ENCODE assay signal across 8 cellular contexts in the genomic region with DNA sequence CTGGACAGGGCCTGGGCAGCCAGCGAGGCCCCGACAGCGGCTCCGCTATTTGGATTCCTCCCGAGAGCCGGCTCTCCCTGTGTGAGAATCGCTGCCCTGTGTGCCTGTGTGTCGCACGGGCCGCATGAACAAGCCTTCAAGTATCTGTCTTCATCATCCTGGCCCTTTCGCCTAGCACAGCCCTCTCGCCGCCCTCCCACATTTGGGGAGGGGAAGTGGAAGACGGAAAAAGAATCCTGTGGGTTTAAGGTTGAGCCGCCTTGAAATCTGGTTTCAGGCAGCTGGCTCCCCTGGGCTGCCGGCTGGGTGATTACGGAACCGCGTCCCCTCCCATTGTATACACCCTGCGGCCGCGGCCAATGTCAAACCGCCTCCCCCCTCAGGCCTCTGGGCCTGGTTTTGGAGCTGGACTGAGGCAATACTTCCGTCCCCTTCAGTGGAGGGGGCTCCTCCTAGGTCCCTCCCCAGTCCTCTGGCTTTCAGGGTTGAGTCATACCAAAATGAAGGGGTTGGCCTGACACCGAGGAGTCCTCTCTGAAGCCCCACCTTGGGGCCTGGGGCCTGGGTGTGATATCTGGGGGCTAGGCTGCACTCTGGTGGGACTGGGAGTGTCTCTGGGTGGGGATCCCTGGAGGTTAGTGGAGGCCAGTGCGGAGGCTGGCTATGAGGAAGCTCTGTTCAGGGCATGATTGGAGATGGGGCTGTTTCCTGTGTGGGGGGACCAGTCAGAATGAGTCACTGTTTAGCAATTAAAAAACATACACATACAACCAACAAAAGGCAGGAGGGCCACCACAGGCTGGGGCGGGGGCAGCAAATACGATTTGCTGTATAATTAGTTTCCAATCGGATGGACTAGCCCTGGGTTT. TPM values are rescaled to one million over a fixed set of nuclear protein-coding genes. Genes with fewer than 3 reads are reported as not detected.
DNase-seq lines count a peak whose midpoint lies in the region; ATAC-seq and TF ChIP-seq lines count a peak whose summit lies in the region.

No MANE protein-coding gene starts in this region.

- BruUV-seq in Caco-2 (replicated peaks; lab: Mats Ljungman, UMichigan), result no TSS peak

- H3K4me3 Mint-ChIP-seq in Caco-2 (ENCODE audit: unreplicated experiment) (peak overlapping the region; percentile 92), T-helper 17 cell (peak overlapping the region; percentile 99)

- CTCF ChIA-PET in Caco-2 (lab: Charles Lee), result interaction anchor here (0.6 to 2.2 kb wide), 3 partner anchors 17 to 31 kb away, joined by 7 to 8 read pairs (median 7); no protein-coding TSS in a partner anchor

- peak overlapping the region; percentile 75 for H3K9ac ChIP-seq in HUES6 (ENCODE audit: low read length)

- H3K36me3 ChIP-seq in Caco-2 (ENCODE audit: control insufficient read depth, insufficient read depth, low read length), result no peaks in the 10 kb centered on the region
- 0 out of 2 replicates have a peak, but pooled peaks cover 4% of the 10 kb centered on the region for H3K36me3 ChIP-seq in HUES6 (ENCODE audit: control insufficient read depth, insufficient read depth, low read length)

- H3K4me1 ChIP-seq in Caco-2 (peaks cover 11% of the 10 kb centered on the region), HUES6 (ENCODE audit: control insufficient read depth, insufficient read depth, low read length) (peaks cover 47% of the 10 kb centered on the region)

- peaks cover 23% of the 10 kb centered on the region for H3K36me3 Mint-ChIP-seq in Caco-2 (ENCODE audit: insufficient read depth, unreplicated experiment)
- H3K36me3 Mint-ChIP-seq in T-helper 17 cell (ENCODE audit: low read depth), result peaks cover 2% of the 10 kb centered on the region

- H3K9me3 Mint-ChIP-seq in Caco-2 (ENCODE audit: unreplicated experiment), result no peaks in the 10 kb centered on the region

- H3K27ac Mint-ChIP-seq in Caco-2 (ENCODE audit: unreplicated experiment) (peak overlapping the region; percentile 84), T-helper 17 cell (peak overlapping the region; percentile 99)

- peak overlapping the region; percentile 74 for H3K4me3 ChIP-seq in Caco-2 (ENCODE audit: low read depth, low read length)
- peak overlapping the region; percentile 78 for H3K4me3 ChIP-seq in HUES6 (ENCODE audit: low read depth, low read length)
- H3K4me3 ChIP-seq in retinal pigment epithelial cell (ENCODE audit: low read length), result peak overlapping the region; percentile 89

- no peaks in the 10 kb centered on the region for H3K27me3 ChIP-seq in Caco-2 (replicated peaks; ENCODE audit: control insufficient read depth, insufficient read depth, low read length)
- H3K27me3 ChIP-seq in HUES6 (ENCODE audit: control insufficient read depth, insufficient read depth, low read length), result no peaks in the 10 kb centered on the region

- no peaks in the 10 kb centered on the region for H3K9me3 ChIP-seq in Caco-2
- no peaks in the 10 kb centered on the region for H3K9me3 ChIP-seq in HUES6 (ENCODE audit: control insufficient read depth, insufficient read depth, low read depth, low read length)
- no peaks in the 10 kb centered on the region for H3K9me3 ChIP-seq in T-helper 17 cell (ENCODE audit: control insufficient read depth, low read length, poor library complexity, severe bottlenecking)

- DNase-seq in Caco-2 (peak in 1 of 2 experiments; percentile 49), T-helper 17 cell (peak; percentile 26 to 66 (median 34)), hepatic stellate cell (ENCODE audit: low spot score) (peak; percentile 92), retinal pigment epithelial cell (ENCODE audit: low read depth) (no peak), NCI-H1930 (lab: John Stamatoyannopoulos, UW) (no peak)

- POLR2A ChIA-PET in Caco-2 (lab: Charles Lee), result interaction anchor here (0.6 kb wide), 1 partner anchor 307 kb away, joined by 3 read pairs; no protein-coding TSS in a partner anchor

- H3K27ac ChIP-seq in HUES6 (ENCODE audit: low read depth, low read length), result no peak overlapping the region
- H3K27ac ChIP-seq in angular gyrus (ENCODE audit: low read depth, low read length), result peak overlapping the region; percentile 99

- TF ChIP-seq CTCF in Caco-2 (IDR thresholded peaks at IDR 0.05; ENCODE audit: insufficient read depth in 1 of 2, low read depth in 1 of 2, low read length in 1 of 2, severe bottlenecking in 1 of 2, unreplicated experiment in 1 of 2) (no peak), retinal pigment epithelial cell (conservative IDR thresholded peaks at IDR 0.05; ENCODE audit: low read depth, low read length) (no peak)

- no peaks in the 10 kb centered on the region for H3K27me3 Mint-ChIP-seq in Caco-2 (ENCODE audit: insufficient read depth, unreplicated experiment)
- H3K27me3 Mint-ChIP-seq in T-helper 17 cell, result no peaks in the 10 kb centered on the region

- ATAC-seq in GM21367 (IDR thresholded peaks at IDR 0.05; ENCODE audit: unreplicated experiment), result peak; percentile 16
- ATAC-seq in T-helper 17 cell, result peak; percentile 24

- peaks cover 18% of the 10 kb centered on the region for H3K4me1 Mint-ChIP-seq in Caco-2 (ENCODE audit: low read depth, unreplicated experiment)
- peaks cover 49% of the 10 kb centered on the region for H3K4me1 Mint-ChIP-seq in T-helper 17 cell

- intact Hi-C loops in Caco-2 (cut with micrococcal nuclease; ENCODE audit: unreplicated experiment), result loop anchor here (2.0 kb wide), 1 partner anchor 33 kb away; no protein-coding TSS in a partner anchor

RNA-seq across cellular contexts. Expression of a gene that starts 1.7 kb away (rescaled TPM):
- total RNA-seq in Caco-2 (2022) (40.9 and 44.4 TPM in 2 replicates), T-helper 17 cell (10 to 100 TPM; 63.6 to 73.0 TPM)

Comparison
In these comparisons a context has a peak if more than half of its experiments do, and no peak if none do; other contexts are left out.
1. DNase-seq: peak in T-helper 17 cell (3 of 3) and hepatic stellate cell (single experiment); none in retinal pigment epithelial cell (single experiment) and NCI-H1930 (0 of 2).
2. Peak in every context shown above with its lines, with median percentiles within 50 percentile points of each other: H3K4me3 ChIP-seq.